Comparison of ENCODE assay signal across 8 cellular contexts in genomic region chr5:159094745-159095144, GRCh38. TPM values are rescaled to one million over a fixed set of nuclear protein-coding genes. Genes with fewer than 3 reads are reported as not detected.
DNase-seq lines count a peak whose midpoint lies in the region; ATAC-seq lines count a peak whose summit lies in the region.

No MANE protein-coding gene starts in this region.

- H3K36me3 ChIP-seq in naive thymus-derived CD4-positive, alpha-beta T cell (ENCODE audit: control insufficient read depth in 2 of 3, insufficient read depth in 3 of 3, low read length in 3 of 3) = no peaks in the 10 kb centered on the region
- no peaks in the 10 kb centered on the region for H3K36me3 ChIP-seq in aorta (ENCODE audit: control insufficient read depth in 1 of 2, insufficient read depth in 2 of 2, low read length in 1 of 2)

- H3K36me3 Mint-ChIP-seq in naive thymus-derived CD4-positive, alpha-beta T cell = no peaks in the 10 kb centered on the region

- H3K4me3 ChIP-seq in naive thymus-derived CD4-positive, alpha-beta T cell (ENCODE audit: low read length) = no peak overlapping the region
- peak overlapping the region; percentile 57 for H3K4me3 ChIP-seq in aorta (ENCODE audit: low read length in 2 of 2)

- CTCF ChIA-PET in naive thymus-derived CD4-positive, alpha-beta T cell (lab: Charles Lee) = interaction anchor here (0.9 to 1.8 kb wide), 3 partner anchors 12 to 399 kb away, joined by 3 to 6 read pairs (median 6); no protein-coding TSS in a partner anchor

- no peak for ATAC-seq in naive thymus-derived CD4-positive, alpha-beta T cell
- ATAC-seq in aorta (ENCODE audit: low FRiP score) (no peak), GM18873 (IDR thresholded peaks at IDR 0.05; ENCODE audit: low FRiP score, unreplicated experiment) (no peak)

- no peak overlapping the region for H3K27ac ChIP-seq in naive thymus-derived CD4-positive, alpha-beta T cell (ENCODE audit: low read depth, low read length)
- peak overlapping the region; percentile 58 to 87 for H3K27ac ChIP-seq in aorta (ENCODE audit: low read depth in 1 of 2, low read length in 2 of 2)

- intact Hi-C loops in naive thymus-derived CD4-positive, alpha-beta T cell (cut with micrococcal nuclease) = loop anchor here in 1 of 2 donors (5.0 kb wide), 2 partner anchors 42 to 217 kb away; no protein-coding TSS in a partner anchor
- intact Hi-C loops in aorta (cut with DNase I) = loop anchor here (5.0 to 10.0 kb wide), 4 partner anchors 42 to 300 kb away; no protein-coding TSS in a partner anchor

- H3K27me3 Mint-ChIP-seq in naive thymus-derived CD4-positive, alpha-beta T cell = peaks cover 35 to 73% (median 39%) of the 10 kb centered on the region in 5 donors

- POLR2A ChIA-PET in naive thymus-derived CD4-positive, alpha-beta T cell (lab: Charles Lee) = no interaction called here

- H3K9me3 Mint-ChIP-seq in naive thymus-derived CD4-positive, alpha-beta T cell = peaks cover 0 to 2% (median 0%) of the 10 kb centered on the region in 11 donors

- DNase-seq in EL = peak; percentile 64
- DNase-seq in LoVo (ENCODE audit: low spot score) = peak; percentile 41
- DNase-seq in SK-N-DZ (ENCODE audit: low spot score) = peak; percentile 90
- peak; percentile 26 to 49 for DNase-seq in cerebellar nuclear complex (lab: John Stamatoyannopoulos, UW)
- peak in 7 of 9 donors; percentile 37 to 70 (median 62) for DNase-seq in naive thymus-derived CD4-positive, alpha-beta T cell
- DNase-seq in aorta = peak; percentile 88 to 93
- DNase-seq in pons (ENCODE audit: low spot score) = no peak

- peaks cover 13 to 19% of the 10 kb centered on the region in 2 donors for H3K4me1 ChIP-seq in naive thymus-derived CD4-positive, alpha-beta T cell (ENCODE audit: control insufficient read depth in 2 of 2, insufficient read depth in 2 of 2, low read length in 2 of 2)
- H3K4me1 ChIP-seq in aorta (ENCODE audit: control insufficient read depth in 1 of 2, insufficient read depth in 2 of 2, low read length in 2 of 2) = peaks cover 2 to 4% of the 10 kb centered on the region in 2 donors

- WGBS in aorta, 2 donors = 0% methylated on average over 6 of the region's 6 CpGs

- H3K27me3 ChIP-seq in naive thymus-derived CD4-positive, alpha-beta T cell (ENCODE audit: control insufficient read depth in 2 of 2, insufficient read depth in 2 of 2, low read length in 2 of 2) = peaks cover 15 to 17% of the 10 kb centered on the region in 2 donors
- H3K27me3 ChIP-seq in aorta (ENCODE audit: control insufficient read depth in 1 of 2, insufficient read depth in 2 of 2, low read length in 1 of 2) = no peaks in the 10 kb centered on the region

- peaks cover 18 to 41% (median 31%) of the 10 kb centered on the region in 7 donors for H3K4me1 Mint-ChIP-seq in naive thymus-derived CD4-positive, alpha-beta T cell

- no peak overlapping the region for H3K27ac Mint-ChIP-seq in naive thymus-derived CD4-positive, alpha-beta T cell

- H3K9me3 ChIP-seq in naive thymus-derived CD4-positive, alpha-beta T cell (ENCODE audit: control insufficient read depth in 2 of 3, low read length in 3 of 3) = no peaks in the 10 kb centered on the region
- no peaks in the 10 kb centered on the region for H3K9me3 ChIP-seq in aorta (ENCODE audit: control insufficient read depth, low read length)

- peak overlapping the region in 8 of 10 donors; percentile 10 to 61 (median 43) for H3K4me3 Mint-ChIP-seq in naive thymus-derived CD4-positive, alpha-beta T cell

RNA-seq across cellular contexts. Expression of gene EBF1, which starts 5.0 kb away (rescaled TPM):
- 3.6 and 3.8 TPM in 2 replicates for polyA plus RNA-seq in SK-N-DZ (2014; cell fraction: cytosol; rRNA removed)
- 3.1 and 4.1 TPM in 2 replicates for polyA plus RNA-seq in SK-N-DZ (2014; cell fraction: nucleus; rRNA removed)
- total RNA-seq in naive thymus-derived CD4-positive, alpha-beta T cell = 1 to 10 TPM in 1 of 5 experiments, under 1 TPM in 3, not detected in 1; 0.22 to 1.4 (median 0.47) TPM
- polyA plus RNA-seq in naive thymus-derived CD4-positive, alpha-beta T cell = not detected
- total RNA-seq in aorta = 100 to 1,000 TPM in 1 of 2 donors, 10 to 100 TPM in 1; 75.6 to 103 TPM
- 10 to 100 TPM in 1 of 2 donors, 1 to 10 TPM in 1; 5.9 to 25.1 TPM for polyA plus RNA-seq in aorta

Comparison
In these comparisons a context has a peak if more than half of its experiments do, and no peak if none do; other contexts are left out.
1. RNA of gene EBF1, which starts 5.0 kb away (total RNA-seq): 75.6 to 103 TPM in aorta; 0.22 to 1.4 TPM in naive thymus-derived CD4-positive, alpha-beta T cell; every median in the first group is over 10 times any median in the second.